In the genomic region with DNA sequence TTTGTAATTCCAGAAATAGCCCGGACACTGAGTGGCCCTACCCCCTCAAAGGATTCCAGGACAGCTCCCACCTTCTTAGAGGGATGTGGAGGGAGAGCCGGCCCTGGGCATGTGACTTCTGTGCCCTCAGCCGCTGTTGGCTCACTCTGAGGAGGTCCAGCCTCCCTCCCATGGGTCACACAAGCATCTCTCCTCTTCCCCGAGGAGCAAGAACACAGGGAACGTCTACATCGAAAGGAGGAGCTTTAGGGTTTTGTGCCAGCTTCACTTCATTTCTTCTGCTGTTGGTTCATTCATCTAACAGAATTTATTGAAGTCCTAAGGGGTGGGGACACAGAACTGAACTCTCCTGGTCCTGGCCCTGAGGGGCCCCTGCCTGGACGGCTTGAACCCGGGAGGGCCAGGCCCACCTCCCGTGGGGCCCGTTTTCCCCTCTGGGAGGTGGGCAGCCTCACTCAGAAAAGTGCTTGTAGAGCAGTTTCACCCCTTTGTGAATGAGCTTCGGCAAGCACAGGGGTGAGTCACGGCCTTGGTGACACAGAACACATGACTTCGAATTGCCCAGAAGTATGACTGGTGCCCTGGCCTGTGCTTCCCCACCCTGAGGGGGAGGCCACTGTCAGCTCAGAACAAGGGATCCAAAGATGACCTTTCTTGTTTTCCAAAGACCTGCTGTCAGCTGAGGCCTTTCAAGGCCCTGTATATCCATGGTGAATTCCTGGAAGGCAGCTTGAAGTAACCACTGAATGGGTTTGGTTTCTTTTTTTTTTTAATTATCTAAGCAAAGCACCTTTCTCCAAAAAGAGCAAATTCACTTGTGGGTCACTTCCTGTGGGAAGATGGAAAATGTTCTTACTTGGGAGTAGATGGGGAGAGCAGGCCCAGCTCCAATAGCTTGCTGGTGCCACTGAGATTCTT, we compare ENCODE assay signal across 8 cellular contexts. TPM values are rescaled to one million over a fixed set of nuclear protein-coding genes. Genes with fewer than 3 reads are reported as not detected.
DNase-seq lines count a peak whose midpoint lies in the region; ATAC-seq and TF ChIP-seq lines count a peak whose summit lies in the region.

No MANE protein-coding gene starts in this region.

- 43% methylated on average over 13 of the region's 13 CpGs for WGBS in mammary epithelial cell (ENCODE audit: low coverage, missing lambda C conversion rate)

- H3K36me3 Mint-ChIP-seq in WTC11, result no peaks in the 10 kb centered on the region

- in situ Hi-C loops in mammary epithelial cell (cut with MboI; ENCODE audit: low sequenced_read_pairs in 2 of 2), result no loop called here

- intact Hi-C loops in mammary epithelial cell (cut with micrococcal nuclease), result loop anchor here (2.0 kb wide), 1 partner anchor 29 kb away; no protein-coding TSS in a partner anchor
- intact Hi-C loops in lower lobe of right lung (cut with DNase I), result no loop called here

- dilution Hi-C loops in mammary epithelial cell (cut with HindIII; ENCODE audit: low sequenced_read_pairs), result no loop called here

- no peaks in the 10 kb centered on the region for H4K20me1 ChIP-seq in mammary epithelial cell (ENCODE audit: insufficient read depth, low read length)

- H3K79me2 ChIP-seq in mammary epithelial cell (ENCODE audit: insufficient read depth, low read length), result no peaks in the 10 kb centered on the region

- peak overlapping the region; percentile 79 for H3K27ac ChIP-seq in mammary epithelial cell (ENCODE audit: insufficient read depth, low read depth, low read length)
- peak overlapping the region; percentile 71 for H3K27ac ChIP-seq in lower lobe of right lung

- no peaks in the 10 kb centered on the region for H3K9me3 Mint-ChIP-seq in WTC11

- DNase-seq in AG08395 (ENCODE audit: low spot score), result peak; percentile 85
- DNase-seq in WTC11 (ENCODE audit: low spot score), result no peak
- peak; percentile 92 for DNase-seq in mammary epithelial cell
- peak; percentile 76 for DNase-seq in lower lobe of right lung
- peak; percentile 33 to 41 for DNase-seq in stimulated activated CD8-positive, alpha-beta memory T cell treated with anti-CD3 and anti-CD28 coated beads, Interleukin-2, amount 100 ng/mL, for 1 hour (ENCODE audit: low read depth in 2 of 2)
- DNase-seq in cortex of kidney (lab: John Stamatoyannopoulos, UW), result no peak

- H3K36me3 ChIP-seq in mammary epithelial cell (ENCODE audit: insufficient read depth, low read length) (no peaks in the 10 kb centered on the region), lower lobe of right lung (no peaks in the 10 kb centered on the region)

- ATAC-seq in HG03108 (IDR thresholded peaks at IDR 0.05; ENCODE audit: unreplicated experiment), result peak; percentile 35
- ATAC-seq in WTC11, result no peak
- peak; percentile 86 to 89 for ATAC-seq in lower lobe of right lung
- no peak for ATAC-seq in GM19395 (IDR thresholded peaks at IDR 0.05; ENCODE audit: unreplicated experiment)

- H3K4me1 ChIP-seq in mammary epithelial cell (ENCODE audit: insufficient read depth, low read length) (peaks cover 29% of the 10 kb centered on the region), lower lobe of right lung (peaks cover 39% of the 10 kb centered on the region)

- H3K4me2 ChIP-seq in mammary epithelial cell (ENCODE audit: insufficient read depth, low read depth, low read length), result peak overlapping the region; percentile 50

- H3K4me1 Mint-ChIP-seq in WTC11, result peaks cover 22% of the 10 kb centered on the region

- no peak overlapping the region for H3K4me3 Mint-ChIP-seq in WTC11

- peak overlapping the region; percentile 85 for H2AFZ ChIP-seq in mammary epithelial cell (ENCODE audit: low read depth, low read length)

- H3K27me3 ChIP-seq in mammary epithelial cell (ENCODE audit: insufficient read depth, low read length) (no peaks in the 10 kb centered on the region), lower lobe of right lung (ENCODE audit: low read depth) (no peaks in the 10 kb centered on the region)

- TF ChIP-seq CTCF in WTC11 (IDR thresholded peaks at IDR 0.05) (no peak), mammary epithelial cell (conservative IDR thresholded peaks at IDR 0.05 in 1 of 2, IDR thresholded peaks at IDR 0.05 in 1 of 2; ENCODE audit: extremely low read depth in 1 of 2, insufficient read depth in 1 of 2, low read depth in 1 of 2, low read length in 2 of 2) (no peak), lower lobe of right lung (IDR thresholded peaks at IDR 0.05) (no peak)

- peak overlapping the region; percentile 66 for H3K9ac ChIP-seq in mammary epithelial cell (ENCODE audit: insufficient read depth, low read length)

- CTCF ChIA-PET in WTC11 (lab: Charles Lee) (interaction anchor here (1.2 kb wide), 1 partner anchor 38 kb away, joined by 4 read pairs; a partner anchor contains a TSS), mammary epithelial cell (lab: Charles Lee; ENCODE audit: low non-redundant PET) (no interaction called here)

- no TSS peak for BruUV-seq in mammary epithelial cell (replicated peaks; lab: Mats Ljungman, UMichigan)

- no peaks in the 10 kb centered on the region for H3K27me3 Mint-ChIP-seq in WTC11 (ENCODE audit: low read depth)

- POLR2A ChIA-PET in WTC11 (lab: Charles Lee), result no interaction called here

- H3K4me3 ChIP-seq in mammary epithelial cell (replicated peaks in 1 of 3; ENCODE audit: insufficient read depth in 1 of 3, low read depth in 2 of 3, low read length in 3 of 3), result no peak overlapping the region
- no peak overlapping the region for H3K4me3 ChIP-seq in lower lobe of right lung

- no peaks in the 10 kb centered on the region for H3K9me3 ChIP-seq in mammary epithelial cell (replicated peaks; ENCODE audit: insufficient read depth, low read length)
- H3K9me3 ChIP-seq in lower lobe of right lung, result no peaks in the 10 kb centered on the region

- H3K27ac Mint-ChIP-seq in WTC11, result no peak overlapping the region

TF ChIP-seq in WTC11, 78 proteins besides CTCF, POLR2A, EP300 and RAD21 (continues in another document):
- peak; percentile 78; the same call in 1 of the 2 replicates for TF ChIP-seq GABPB1 (CRISPR knock-in tag; IDR thresholded peaks at IDR 0.05)
- TF ChIP-seq, protein P1, sequence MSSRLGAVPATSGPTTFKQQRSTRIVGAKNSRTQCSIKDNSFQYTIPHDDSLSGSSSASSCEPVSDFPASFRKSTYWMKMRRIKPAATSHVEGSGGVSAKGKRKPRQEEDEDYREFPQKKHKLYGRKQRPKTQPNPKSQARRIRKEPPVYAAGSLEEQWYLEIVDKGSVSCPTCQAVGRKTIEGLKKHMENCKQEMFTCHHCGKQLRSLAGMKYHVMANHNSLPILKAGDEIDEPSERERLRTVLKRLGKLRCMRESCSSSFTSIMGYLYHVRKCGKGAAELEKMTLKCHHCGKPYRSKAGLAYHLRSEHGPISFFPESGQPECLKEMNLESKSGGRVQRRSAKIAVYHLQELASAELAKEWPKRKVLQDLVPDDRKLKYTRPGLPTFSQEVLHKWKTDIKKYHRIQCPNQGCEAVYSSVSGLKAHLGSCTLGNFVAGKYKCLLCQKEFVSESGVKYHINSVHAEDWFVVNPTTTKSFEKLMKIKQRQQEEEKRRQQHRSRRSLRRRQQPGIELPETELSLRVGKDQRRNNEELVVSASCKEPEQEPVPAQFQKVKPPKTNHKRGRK (CRISPR knock-in tag; IDR thresholded peaks at IDR 0.05; ENCODE audit: borderline replicate concordance), result no peak
- TF ChIP-seq, protein P2, sequence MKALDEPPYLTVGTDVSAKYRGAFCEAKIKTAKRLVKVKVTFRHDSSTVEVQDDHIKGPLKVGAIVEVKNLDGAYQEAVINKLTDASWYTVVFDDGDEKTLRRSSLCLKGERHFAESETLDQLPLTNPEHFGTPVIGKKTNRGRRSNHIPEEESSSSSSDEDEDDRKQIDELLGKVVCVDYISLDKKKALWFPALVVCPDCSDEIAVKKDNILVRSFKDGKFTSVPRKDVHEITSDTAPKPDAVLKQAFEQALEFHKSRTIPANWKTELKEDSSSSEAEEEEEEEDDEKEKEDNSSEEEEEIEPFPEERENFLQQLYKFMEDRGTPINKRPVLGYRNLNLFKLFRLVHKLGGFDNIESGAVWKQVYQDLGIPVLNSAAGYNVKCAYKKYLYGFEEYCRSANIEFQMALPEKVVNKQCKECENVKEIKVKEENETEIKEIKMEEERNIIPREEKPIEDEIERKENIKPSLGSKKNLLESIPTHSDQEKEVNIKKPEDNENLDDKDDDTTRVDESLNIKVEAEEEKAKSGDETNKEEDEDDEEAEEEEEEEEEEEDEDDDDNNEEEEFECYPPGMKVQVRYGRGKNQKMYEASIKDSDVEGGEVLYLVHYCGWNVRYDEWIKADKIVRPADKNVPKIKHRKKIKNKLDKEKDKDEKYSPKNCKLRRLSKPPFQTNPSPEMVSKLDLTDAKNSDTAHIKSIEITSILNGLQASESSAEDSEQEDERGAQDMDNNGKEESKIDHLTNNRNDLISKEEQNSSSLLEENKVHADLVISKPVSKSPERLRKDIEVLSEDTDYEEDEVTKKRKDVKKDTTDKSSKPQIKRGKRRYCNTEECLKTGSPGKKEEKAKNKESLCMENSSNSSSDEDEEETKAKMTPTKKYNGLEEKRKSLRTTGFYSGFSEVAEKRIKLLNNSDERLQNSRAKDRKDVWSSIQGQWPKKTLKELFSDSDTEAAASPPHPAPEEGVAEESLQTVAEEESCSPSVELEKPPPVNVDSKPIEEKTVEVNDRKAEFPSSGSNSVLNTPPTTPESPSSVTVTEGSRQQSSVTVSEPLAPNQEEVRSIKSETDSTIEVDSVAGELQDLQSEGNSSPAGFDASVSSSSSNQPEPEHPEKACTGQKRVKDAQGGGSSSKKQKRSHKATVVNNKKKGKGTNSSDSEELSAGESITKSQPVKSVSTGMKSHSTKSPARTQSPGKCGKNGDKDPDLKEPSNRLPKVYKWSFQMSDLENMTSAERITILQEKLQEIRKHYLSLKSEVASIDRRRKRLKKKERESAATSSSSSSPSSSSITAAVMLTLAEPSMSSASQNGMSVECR (CRISPR knock-in tag; IDR thresholded peaks at IDR 0.05; ENCODE audit: borderline replicate concordance), result no peak

RNA-seq across cellular contexts. Expression of a gene that starts 39.2 kb away (rescaled TPM):
- 29.3 to 32.1 TPM (median 31.3 TPM) in 3 replicates for total RNA-seq in WTC11 (2021)
- 10 to 100 TPM; 81.0 to 86.7 TPM for total RNA-seq in mammary epithelial cell
- 59.8 TPM for polyA plus RNA-seq in mammary epithelial cell
- 117 TPM for polyA minus RNA-seq in mammary epithelial cell
- 331 TPM for total RNA-seq in lower lobe of right lung

Comparison
In these comparisons a context has a peak if more than half of its experiments do, and no peak if none do; other contexts are left out.
1. DNase-seq: peak in AG08395 (single experiment), mammary epithelial cell (single experiment), lower lobe of right lung (single experiment) and stimulated activated CD8-positive, alpha-beta memory T cell treated with anti-CD3 and anti-CD28 coated beads, Interleukin-2, amount 100 ng/mL, for 1 hour (2 of 2); none in WTC11 (single experiment) and cortex of kidney (single experiment).
2. ATAC-seq: peak in HG03108 (single experiment) and lower lobe of right lung (2 of 2); none in WTC11 (single experiment) and GM19395 (single experiment).